Comparison of ENCODE assay signal across 15 cellular contexts in genomic region chr15:60731583-60732130, GRCh38.
"Had no signal": no experiment of that assay in that cellular context is flagged by ENCODE, and none has a peak within 500 bp of the region (broad histone marks: within the 10 kb centered on the region; RNA-seq: fewer than 3 reads in every experiment).

No MANE protein-coding gene starts in this region.

- H3K27ac Mint-ChIP-seq: activated B cell treated with CpG ODN at 0.5 μM for 24 hours; activated CD4-positive, alpha-beta T cell treated with anti-CD3 and anti-CD28 coated beads, Interleukin-2, amount 10 ng/mL, durations not matched to agents 7 days and 5 days; activated CD8-positive, alpha-beta memory T cell treated with anti-CD3 and anti-CD28 coated beads, Interleukin-2, amount 10 ng/mL, durations not matched to agents 7 days and 5 days; activated CD8-positive, alpha-beta T cell treated with anti-CD3 and anti-CD28 coated beads for 36 hours; memory B cell; natural killer cell treated with Interleukin-12 subunit alpha and Interleukin-12 subunit beta and Interleukin-15 and Interleukin-18, amount 100 ng/mL, for 72 hours; progenitor cell of endocrine pancreas had no signal

- H3K4me3 ChIP-seq: cardiac muscle cell, gastroesophageal sphincter, right atrium auricular region, upper lobe of right lung had no signal

- H3K27me3 Mint-ChIP-seq: activated CD4-positive, alpha-beta T cell treated with anti-CD3 and anti-CD28 coated beads, Interleukin-2, amount 10 ng/mL, durations not matched to agents 7 days and 5 days; activated CD8-positive, alpha-beta memory T cell treated with anti-CD3 and anti-CD28 coated beads, Interleukin-2, amount 10 ng/mL, durations not matched to agents 7 days and 5 days; activated CD8-positive, alpha-beta T cell treated with anti-CD3 and anti-CD28 coated beads for 36 hours; natural killer cell treated with Interleukin-12 subunit alpha and Interleukin-12 subunit beta and Interleukin-15 and Interleukin-18, amount 100 ng/mL, for 72 hours; progenitor cell of endocrine pancreas had no signal

- ATAC-seq: activated CD8-positive, alpha-beta memory T cell treated with anti-CD3 and anti-CD28 coated beads, Interleukin-2, amount 10 ng/mL, durations not matched to agents 7 days and 5 days; activated CD8-positive, alpha-beta T cell treated with anti-CD3 and anti-CD28 coated beads for 36 hours; gastroesophageal sphincter; natural killer cell treated with Interleukin-12 subunit alpha and Interleukin-12 subunit beta and Interleukin-15 and Interleukin-18, amount 100 ng/mL, for 72 hours; stimulated activated naive CD8-positive, alpha-beta T cell treated with anti-CD3 and anti-CD28 coated beads, Interleukin-15, Interleukin-2, amounts not matched to agents 100 U/mL and 50 U/mL, for 24 hours; upper lobe of right lung had no signal

- H3K4me1 Mint-ChIP-seq: activated B cell treated with CpG ODN at 0.5 μM for 24 hours, memory B cell had no signal

- DNase-seq: activated B cell treated with CpG ODN at 0.5 μM for 24 hours; activated CD4-positive, alpha-beta T cell treated with anti-CD3 and anti-CD28 coated beads, Interleukin-2, amount 10 ng/mL, durations not matched to agents 7 days and 5 days; activated CD8-positive, alpha-beta memory T cell treated with anti-CD3 and anti-CD28 coated beads, Interleukin-2, amount 10 ng/mL, durations not matched to agents 7 days and 5 days; activated CD8-positive, alpha-beta T cell treated with anti-CD3 and anti-CD28 coated beads for 36 hours; activated T-cell treated with anti-CD3 and anti-CD28 coated beads for 4 hours; stimulated activated CD4-positive, alpha-beta T cell treated with anti-CD3 and anti-CD28 coated beads, Interleukin-12 subunit alpha, Interleukin-12 subunit beta, amount 100 ng/mL, for 4 hours; stimulated activated CD4-positive, alpha-beta T cell treated with anti-CD3 and anti-CD28 coated beads, Interleukin-4, amount 100 ng/mL, for 4 hours; stimulated activated naive CD8-positive, alpha-beta T cell treated with anti-CD3 and anti-CD28 coated beads, Interleukin-15, Interleukin-2, amounts not matched to agents 100 U/mL and 50 U/mL, for 24 hours; upper lobe of right lung had no signal

- H3K4me3 Mint-ChIP-seq: activated B cell treated with CpG ODN at 0.5 μM for 24 hours; activated CD4-positive, alpha-beta T cell treated with anti-CD3 and anti-CD28 coated beads, Interleukin-2, amount 10 ng/mL, durations not matched to agents 7 days and 5 days; activated CD8-positive, alpha-beta memory T cell treated with anti-CD3 and anti-CD28 coated beads, Interleukin-2, amount 10 ng/mL, durations not matched to agents 7 days and 5 days; activated CD8-positive, alpha-beta T cell treated with anti-CD3 and anti-CD28 coated beads for 36 hours; memory B cell; natural killer cell treated with Interleukin-12 subunit alpha and Interleukin-12 subunit beta and Interleukin-15 and Interleukin-18, amount 100 ng/mL, for 72 hours had no signal
